In the genomic region with DNA sequence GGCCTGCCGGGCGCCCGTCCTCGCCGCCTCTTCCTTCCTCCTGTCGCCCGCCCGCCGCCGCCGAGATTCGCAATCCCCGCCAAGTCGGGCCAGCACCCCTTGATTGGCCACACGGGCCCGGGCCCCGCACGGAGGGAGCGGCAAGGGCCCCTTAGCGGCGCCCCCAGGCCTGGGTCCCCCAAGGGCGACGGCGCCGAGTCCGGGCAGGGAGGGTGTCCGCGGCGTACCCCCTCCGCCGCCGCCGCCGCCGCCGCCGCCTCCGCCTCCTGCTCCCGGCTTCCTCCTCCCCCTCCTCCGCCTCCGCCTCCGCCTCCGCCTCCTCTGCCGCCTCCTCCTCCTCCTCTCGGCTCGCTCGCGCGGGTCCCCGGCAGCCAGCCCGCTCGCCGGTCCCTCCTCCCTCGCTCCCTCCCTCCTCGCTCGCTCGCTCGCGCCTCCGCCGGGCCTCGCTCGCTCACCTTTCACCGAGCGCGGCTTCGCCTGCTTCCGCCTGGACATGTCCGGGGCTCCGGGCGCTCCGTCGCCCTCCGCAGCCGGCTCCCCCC, we compare ENCODE assay signal across 1 cellular context.
TF ChIP-seq lines count a peak whose summit lies in the region.

No MANE protein-coding gene starts in this region.

TF ChIP-seq in HepG2, 621 proteins besides CTCF, POLR2A, EP300 and RAD21 (continued from another document and continues in another):
- TF ChIP-seq, protein P1, sequence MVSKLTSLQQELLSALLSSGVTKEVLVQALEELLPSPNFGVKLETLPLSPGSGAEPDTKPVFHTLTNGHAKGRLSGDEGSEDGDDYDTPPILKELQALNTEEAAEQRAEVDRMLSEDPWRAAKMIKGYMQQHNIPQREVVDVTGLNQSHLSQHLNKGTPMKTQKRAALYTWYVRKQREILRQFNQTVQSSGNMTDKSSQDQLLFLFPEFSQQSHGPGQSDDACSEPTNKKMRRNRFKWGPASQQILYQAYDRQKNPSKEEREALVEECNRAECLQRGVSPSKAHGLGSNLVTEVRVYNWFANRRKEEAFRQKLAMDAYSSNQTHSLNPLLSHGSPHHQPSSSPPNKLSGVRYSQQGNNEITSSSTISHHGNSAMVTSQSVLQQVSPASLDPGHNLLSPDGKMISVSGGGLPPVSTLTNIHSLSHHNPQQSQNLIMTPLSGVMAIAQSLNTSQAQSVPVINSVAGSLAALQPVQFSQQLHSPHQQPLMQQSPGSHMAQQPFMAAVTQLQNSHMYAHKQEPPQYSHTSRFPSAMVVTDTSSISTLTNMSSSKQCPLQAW (CRISPR knock-in tag; IDR thresholded peaks at IDR 0.05), result no peak
- TF ChIP-seq ZNF672 (CRISPR knock-in tag; IDR thresholded peaks at IDR 0.05), result no peak
- TF ChIP-seq, protein P2, sequence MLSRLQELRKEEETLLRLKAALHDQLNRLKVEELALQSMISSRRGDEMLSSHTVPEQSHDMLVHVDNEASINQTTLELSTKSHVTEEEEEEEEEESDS (CRISPR knock-in tag; IDR thresholded peaks at IDR 0.05; ENCODE audit: borderline replicate concordance), result no peak
- TF ChIP-seq KDM1A (CRISPR knock-in tag; IDR thresholded peaks at IDR 0.05), result no peak
- TF ChIP-seq NFATC3 (CRISPR knock-in tag; IDR thresholded peaks at IDR 0.05), result no peak
- peak; percentile 19; the same call in 1 of the 2 replicates for TF ChIP-seq PHF8 (CRISPR knock-in tag; IDR thresholded peaks at IDR 0.05)
- TF ChIP-seq ZFX (CRISPR knock-in tag; IDR thresholded peaks at IDR 0.05; ENCODE audit: low read depth), result peak; percentile 49; the same call in 1 of the 2 replicates
- peak; percentile 39; the same call in 1 of the 2 replicates for TF ChIP-seq ZNF558 (CRISPR knock-in tag; IDR thresholded peaks at IDR 0.05; ENCODE audit: borderline replicate concordance)
- peak; percentile 37 for TF ChIP-seq HNRNPK (IDR thresholded peaks at IDR 0.05; ENCODE audit: low read depth, low read length, poor library complexity, severe bottlenecking)
- TF ChIP-seq, protein P3, sequence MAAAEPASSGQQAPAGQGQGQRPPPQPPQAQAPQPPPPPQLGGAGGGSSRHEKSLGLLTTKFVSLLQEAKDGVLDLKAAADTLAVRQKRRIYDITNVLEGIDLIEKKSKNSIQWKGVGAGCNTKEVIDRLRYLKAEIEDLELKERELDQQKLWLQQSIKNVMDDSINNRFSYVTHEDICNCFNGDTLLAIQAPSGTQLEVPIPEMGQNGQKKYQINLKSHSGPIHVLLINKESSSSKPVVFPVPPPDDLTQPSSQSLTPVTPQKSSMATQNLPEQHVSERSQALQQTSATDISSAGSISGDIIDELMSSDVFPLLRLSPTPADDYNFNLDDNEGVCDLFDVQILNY (CRISPR knock-in tag; conservative IDR thresholded peaks at IDR 0.05), result peak; percentile 69; the same call in 1 of the 2 replicates
- TF ChIP-seq KAT2B (IDR thresholded peaks at IDR 0.05; ENCODE audit: borderline replicate concordance, low read depth, low read length), result no peak
- no peak for TF ChIP-seq HOMEZ (CRISPR knock-in tag; IDR thresholded peaks at IDR 0.05; ENCODE audit: low read depth)
- TF ChIP-seq ZNF614 (CRISPR knock-in tag; IDR thresholded peaks at IDR 0.05; ENCODE audit: borderline replicate concordance), result no peak
- TF ChIP-seq RBFOX2 (IDR thresholded peaks at IDR 0.05; ENCODE audit: low read depth, low read length), result peak; percentile 31; the same call in 1 of the 2 replicates
- TF ChIP-seq, protein P4, sequence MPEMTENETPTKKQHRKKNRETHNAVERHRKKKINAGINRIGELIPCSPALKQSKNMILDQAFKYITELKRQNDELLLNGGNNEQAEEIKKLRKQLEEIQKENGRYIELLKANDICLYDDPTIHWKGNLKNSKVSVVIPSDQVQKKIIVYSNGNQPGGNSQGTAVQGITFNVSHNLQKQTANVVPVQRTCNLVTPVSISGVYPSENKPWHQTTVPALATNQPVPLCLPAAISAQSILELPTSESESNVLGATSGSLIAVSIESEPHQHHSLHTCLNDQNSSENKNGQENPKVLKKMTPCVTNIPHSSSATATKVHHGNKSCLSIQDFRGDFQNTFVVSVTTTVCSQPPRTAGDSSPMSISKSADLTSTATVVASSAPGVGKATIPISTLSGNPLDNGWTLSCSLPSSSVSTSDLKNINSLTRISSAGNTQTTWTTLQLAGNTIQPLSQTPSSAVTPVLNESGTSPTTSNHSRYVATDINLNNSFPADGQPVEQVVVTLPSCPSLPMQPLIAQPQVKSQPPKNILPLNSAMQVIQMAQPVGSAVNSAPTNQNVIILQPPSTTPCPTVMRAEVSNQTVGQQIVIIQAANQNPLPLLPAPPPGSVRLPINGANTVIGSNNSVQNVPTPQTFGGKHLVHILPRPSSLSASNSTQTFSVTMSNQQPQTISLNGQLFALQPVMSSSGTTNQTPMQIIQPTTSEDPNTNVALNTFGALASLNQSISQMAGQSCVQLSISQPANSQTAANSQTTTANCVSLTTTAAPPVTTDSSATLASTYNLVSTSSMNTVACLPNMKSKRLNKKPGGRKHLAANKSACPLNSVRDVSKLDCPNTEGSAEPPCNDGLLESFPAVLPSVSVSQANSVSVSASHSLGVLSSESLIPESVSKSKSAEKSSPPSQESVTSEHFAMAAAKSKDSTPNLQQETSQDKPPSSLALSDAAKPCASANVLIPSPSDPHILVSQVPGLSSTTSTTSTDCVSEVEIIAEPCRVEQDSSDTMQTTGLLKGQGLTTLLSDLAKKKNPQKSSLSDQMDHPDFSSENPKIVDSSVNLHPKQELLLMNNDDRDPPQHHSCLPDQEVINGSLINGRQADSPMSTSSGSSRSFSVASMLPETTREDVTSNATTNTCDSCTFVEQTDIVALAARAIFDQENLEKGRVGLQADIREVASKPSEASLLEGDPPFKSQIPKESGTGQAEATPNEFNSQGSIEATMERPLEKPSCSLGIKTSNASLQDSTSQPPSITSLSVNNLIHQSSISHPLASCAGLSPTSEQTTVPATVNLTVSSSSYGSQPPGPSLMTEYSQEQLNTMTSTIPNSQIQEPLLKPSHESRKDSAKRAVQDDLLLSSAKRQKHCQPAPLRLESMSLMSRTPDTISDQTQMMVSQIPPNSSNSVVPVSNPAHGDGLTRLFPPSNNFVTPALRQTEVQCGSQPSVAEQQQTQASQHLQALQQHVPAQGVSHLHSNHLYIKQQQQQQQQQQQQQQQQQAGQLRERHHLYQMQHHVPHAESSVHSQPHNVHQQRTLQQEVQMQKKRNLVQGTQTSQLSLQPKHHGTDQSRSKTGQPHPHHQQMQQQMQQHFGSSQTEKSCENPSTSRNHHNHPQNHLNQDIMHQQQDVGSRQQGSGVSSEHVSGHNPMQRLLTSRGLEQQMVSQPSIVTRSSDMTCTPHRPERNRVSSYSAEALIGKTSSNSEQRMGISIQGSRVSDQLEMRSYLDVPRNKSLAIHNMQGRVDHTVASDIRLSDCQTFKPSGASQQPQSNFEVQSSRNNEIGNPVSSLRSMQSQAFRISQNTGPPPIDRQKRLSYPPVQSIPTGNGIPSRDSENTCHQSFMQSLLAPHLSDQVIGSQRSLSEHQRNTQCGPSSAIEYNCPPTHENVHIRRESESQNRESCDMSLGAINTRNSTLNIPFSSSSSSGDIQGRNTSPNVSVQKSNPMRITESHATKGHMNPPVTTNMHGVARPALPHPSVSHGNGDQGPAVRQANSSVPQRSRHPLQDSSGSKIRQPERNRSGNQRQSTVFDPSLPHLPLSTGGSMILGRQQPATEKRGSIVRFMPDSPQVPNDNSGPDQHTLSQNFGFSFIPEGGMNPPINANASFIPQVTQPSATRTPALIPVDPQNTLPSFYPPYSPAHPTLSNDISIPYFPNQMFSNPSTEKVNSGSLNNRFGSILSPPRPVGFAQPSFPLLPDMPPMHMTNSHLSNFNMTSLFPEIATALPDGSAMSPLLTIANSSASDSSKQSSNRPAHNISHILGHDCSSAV (CRISPR knock-in tag; IDR thresholded peaks at IDR 0.05; ENCODE audit: borderline replicate concordance), result no peak
- TF ChIP-seq FOXJ3 (CRISPR knock-in tag; IDR thresholded peaks at IDR 0.05; ENCODE audit: borderline replicate concordance), result no peak
- peak; percentile 66 for TF ChIP-seq KDM2A (CRISPR knock-in tag; IDR thresholded peaks at IDR 0.05; ENCODE audit: borderline replicate concordance, low read depth)
- no peak for TF ChIP-seq EEA1 (CRISPR knock-in tag; IDR thresholded peaks at IDR 0.05; ENCODE audit: borderline replicate concordance)
- no peak for TF ChIP-seq TOE1 (CRISPR knock-in tag; IDR thresholded peaks at IDR 0.05)
- TF ChIP-seq ZNF512B (CRISPR knock-in tag; IDR thresholded peaks at IDR 0.05; ENCODE audit: borderline replicate concordance), result 0 out of 2 replicates have a peak, but pooled peaks have one; percentile 20
- no peak for TF ChIP-seq KDM6A (CRISPR knock-in tag; IDR thresholded peaks at IDR 0.05; ENCODE audit: low read depth)
- TF ChIP-seq, protein P5, sequence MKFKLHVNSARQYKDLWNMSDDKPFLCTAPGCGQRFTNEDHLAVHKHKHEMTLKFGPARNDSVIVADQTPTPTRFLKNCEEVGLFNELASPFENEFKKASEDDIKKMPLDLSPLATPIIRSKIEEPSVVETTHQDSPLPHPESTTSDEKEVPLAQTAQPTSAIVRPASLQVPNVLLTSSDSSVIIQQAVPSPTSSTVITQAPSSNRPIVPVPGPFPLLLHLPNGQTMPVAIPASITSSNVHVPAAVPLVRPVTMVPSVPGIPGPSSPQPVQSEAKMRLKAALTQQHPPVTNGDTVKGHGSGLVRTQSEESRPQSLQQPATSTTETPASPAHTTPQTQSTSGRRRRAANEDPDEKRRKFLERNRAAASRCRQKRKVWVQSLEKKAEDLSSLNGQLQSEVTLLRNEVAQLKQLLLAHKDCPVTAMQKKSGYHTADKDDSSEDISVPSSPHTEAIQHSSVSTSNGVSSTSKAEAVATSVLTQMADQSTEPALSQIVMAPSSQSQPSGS (CRISPR knock-in tag; IDR thresholded peaks at IDR 0.05), result no peak
- TF ChIP-seq FOXA1 (IDR thresholded peaks at IDR 0.05), result no peak
- TF ChIP-seq FOXA1 (CRISPR knock-in tag; IDR thresholded peaks at IDR 0.05), result no peak
- peak; percentile 43 for TF ChIP-seq SALL1 (CRISPR knock-in tag; IDR thresholded peaks at IDR 0.05)
- no peak for TF ChIP-seq FOSL2 (CRISPR knock-in tag; IDR thresholded peaks at IDR 0.05)
- TF ChIP-seq ARNT2 (CRISPR knock-in tag; IDR thresholded peaks at IDR 0.05; ENCODE audit: low read depth), result peak; percentile 69
- TF ChIP-seq ZBTB7A (CRISPR knock-in tag; IDR thresholded peaks at IDR 0.05), result no peak
- no peak for TF ChIP-seq TMF1 (CRISPR knock-in tag; IDR thresholded peaks at IDR 0.05; ENCODE audit: low read depth)
- no peak for TF ChIP-seq TGIF2 (CRISPR knock-in tag; IDR thresholded peaks at IDR 0.05)
- TF ChIP-seq HOXA9 (CRISPR knock-in tag; IDR thresholded peaks at IDR 0.05; ENCODE audit: borderline replicate concordance), result 0 out of 2 replicates have a peak, but pooled peaks have one; percentile 33
- no peak for TF ChIP-seq JDP2 (CRISPR knock-in tag; IDR thresholded peaks at IDR 0.05; ENCODE audit: borderline replicate concordance)
- TF ChIP-seq ZKSCAN5 (CRISPR knock-in tag; IDR thresholded peaks at IDR 0.05), result no peak
- no peak for TF ChIP-seq ZNF710 (CRISPR knock-in tag; IDR thresholded peaks at IDR 0.05; ENCODE audit: borderline replicate concordance)
- no peak for TF ChIP-seq ZSCAN22 (CRISPR knock-in tag; IDR thresholded peaks at IDR 0.05)
- no peak for TF ChIP-seq YY1 (IDR thresholded peaks at IDR 0.05; ENCODE audit: insufficient read depth, insufficient replicate concordance, low read depth, low read length)
- TF ChIP-seq ZSCAN21 (CRISPR knock-in tag; IDR thresholded peaks at IDR 0.05; ENCODE audit: borderline replicate concordance), result 0 out of 2 replicates have a peak, but pooled peaks have one; percentile 25
- no peak for TF ChIP-seq ZNF460 (CRISPR knock-in tag; IDR thresholded peaks at IDR 0.05; ENCODE audit: borderline replicate concordance)
- TF ChIP-seq ZNF33A (CRISPR knock-in tag; IDR thresholded peaks at IDR 0.05; ENCODE audit: borderline replicate concordance), result no peak
- TF ChIP-seq GTF2F1 (IDR thresholded peaks at IDR 0.05; ENCODE audit: low read length), result no peak
- no peak for TF ChIP-seq ZNF737 (CRISPR knock-in tag; IDR thresholded peaks at IDR 0.05; ENCODE audit: borderline replicate concordance)
